In the genomic region with DNA sequence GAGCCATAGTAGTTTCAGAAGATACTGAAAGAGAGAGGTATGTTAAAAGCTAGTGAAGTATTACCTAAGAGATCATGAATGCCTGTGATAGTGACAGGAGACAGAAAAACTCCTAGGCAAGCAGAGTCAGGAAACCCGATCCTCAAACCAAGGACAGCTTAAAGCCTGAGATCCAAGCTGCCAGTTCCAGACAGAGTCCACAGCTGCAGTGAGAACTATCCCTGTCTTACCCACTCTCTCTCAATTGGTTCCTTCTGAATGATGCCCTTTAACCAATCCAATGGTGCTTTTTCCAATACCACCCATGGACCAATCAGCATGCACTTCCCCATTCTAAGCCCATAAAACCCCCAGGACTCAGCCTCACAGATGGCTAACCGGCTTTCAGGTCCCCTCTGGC, we compare ENCODE assay signal across 15 cellular contexts.
"Had no signal": no experiment of that assay in that cellular context is flagged by ENCODE, and none has a peak within 500 bp of the region (broad histone marks: within the 10 kb centered on the region; RNA-seq: fewer than 3 reads in every experiment).

No MANE protein-coding gene starts in this region.

- H3K36me3 Mint-ChIP-seq: activated naive CD4-positive, alpha-beta T cell treated with anti-CD3 and anti-CD28 coated beads, Interleukin-2, amount 10 ng/mL, durations not matched to agents 7 days and 5 days; natural killer cell had no signal

- H3K27ac Mint-ChIP-seq: activated CD4-positive, alpha-beta memory T cell treated with anti-CD3 and anti-CD28 coated beads, Interleukin-2, amount 10 ng/mL, durations not matched to agents 7 days and 5 days; activated naive CD4-positive, alpha-beta T cell treated with anti-CD3 and anti-CD28 coated beads, Interleukin-2, amount 10 ng/mL, durations not matched to agents 7 days and 5 days; activated T-cell treated with anti-CD3 and anti-CD28 coated beads, Interleukin-2, amount 50 U/mL, for 24 hours; natural killer cell had no signal

- H3K9me3 Mint-ChIP-seq: activated T-cell treated with anti-CD3 and anti-CD28 coated beads, Interleukin-2, amount 50 U/mL, for 24 hours had no signal

- H3K27me3 Mint-ChIP-seq: activated CD4-positive, alpha-beta memory T cell treated with anti-CD3 and anti-CD28 coated beads, Interleukin-2, amount 10 ng/mL, durations not matched to agents 7 days and 5 days; activated naive CD4-positive, alpha-beta T cell treated with anti-CD3 and anti-CD28 coated beads, Interleukin-2, amount 10 ng/mL, durations not matched to agents 7 days and 5 days; activated T-cell treated with anti-CD3 and anti-CD28 coated beads, Interleukin-2, amount 50 U/mL, for 24 hours had no signal

- H3K4me3 Mint-ChIP-seq: activated CD4-positive, alpha-beta memory T cell treated with anti-CD3 and anti-CD28 coated beads, Interleukin-2, amount 10 ng/mL, durations not matched to agents 7 days and 5 days; activated naive CD4-positive, alpha-beta T cell treated with anti-CD3 and anti-CD28 coated beads, Interleukin-2, amount 10 ng/mL, durations not matched to agents 7 days and 5 days; activated T-cell treated with anti-CD3 and anti-CD28 coated beads, Interleukin-2, amount 50 U/mL, for 24 hours; natural killer cell had no signal

- DNase-seq: activated CD4-positive, alpha-beta memory T cell treated with anti-CD3 and anti-CD28 coated beads, Interleukin-2, amount 10 ng/mL, durations not matched to agents 7 days and 5 days; activated naive CD4-positive, alpha-beta T cell treated with anti-CD3 and anti-CD28 coated beads, Interleukin-2, amount 10 ng/mL, durations not matched to agents 7 days and 5 days; activated T-cell treated with anti-CD3 and anti-CD28 coated beads, Interleukin-2, amount 50 U/mL, for 24 hours; erythroblast; gastrocnemius medialis; heart left ventricle; left lung; natural killer cell; occipital lobe; stimulated activated CD4-positive, alpha-beta T cell treated with anti-CD3 and anti-CD28 coated beads, Interleukin-15, amount 100 ng/mL, for 24 hours; stimulated activated CD4-positive, alpha-beta T cell treated with anti-CD3 and anti-CD28 coated beads, Interleukin-4, amount 100 ng/mL, for 24 hours; stimulated activated naive CD4-positive, alpha-beta T cell; T-helper 1 cell; T1000; transverse colon had no signal

- H3K4me1 Mint-ChIP-seq: activated CD4-positive, alpha-beta memory T cell treated with anti-CD3 and anti-CD28 coated beads, Interleukin-2, amount 10 ng/mL, durations not matched to agents 7 days and 5 days; activated naive CD4-positive, alpha-beta T cell treated with anti-CD3 and anti-CD28 coated beads, Interleukin-2, amount 10 ng/mL, durations not matched to agents 7 days and 5 days; natural killer cell had no signal
